11 cellular contexts compared by ENCODE assay signal in genomic region chr12:93166891-93167307, GRCh38.
DNase-seq lines count a peak whose midpoint lies in the region; ATAC-seq, FAIRE-seq and TF ChIP-seq lines count a peak whose summit lies in the region.
"Had no signal": no experiment of that assay in that cellular context is flagged by ENCODE, and none has a peak within 500 bp of the region (broad histone marks: within the 10 kb centered on the region; RNA-seq: fewer than 3 reads in every experiment).

No MANE protein-coding gene starts in this region.

- H3K27me3 ChIP-seq in neutrophil (no peaks in the 10 kb centered on the region), lower lobe of right lung (ENCODE audit: low read depth) (no peaks in the 10 kb centered on the region)
- H3K27me3 ChIP-seq: SJSA1 had no signal

- ATAC-seq in GM19025 (IDR thresholded peaks at IDR 0.05; ENCODE audit: low read depth, unreplicated experiment), result peak; percentile 58
- peak; percentile 73 for ATAC-seq in HG02610 (IDR thresholded peaks at IDR 0.05; ENCODE audit: unreplicated experiment)
- peak; percentile 71 for ATAC-seq in HG03521 (IDR thresholded peaks at IDR 0.05; ENCODE audit: unreplicated experiment)
- ATAC-seq in lower lobe of right lung, result no peak

- DNase-seq in lower lobe of right lung (no peak), COLO829 (ENCODE audit: low spot score) (no peak), head of caudate nucleus (no peak), H54 (ENCODE audit: insufficient read length, low spot score) (no peak)
- DNase-seq: NCI-H1048 had no signal

- no peak for TF ChIP-seq POLR2A in H54 (IDR thresholded peaks at IDR 0.05; ENCODE audit: low read depth, low read length)

- no peaks in the 10 kb centered on the region for H3K36me3 ChIP-seq in neutrophil
- H3K36me3 ChIP-seq in lower lobe of right lung, result no peaks in the 10 kb centered on the region
- H3K36me3 ChIP-seq: SJSA1 had no signal

- peaks cover 11 to 19% of the 10 kb centered on the region in 2 experiments for H3K4me1 ChIP-seq in neutrophil (ENCODE audit: control insufficient read depth in 1 of 2, insufficient read depth in 1 of 2, low read depth in 1 of 2, low read length in 1 of 2)
- H3K4me1 ChIP-seq in lower lobe of right lung, result peaks cover 7% of the 10 kb centered on the region
- H3K4me1 ChIP-seq: SJSA1 had no signal

- no peak for FAIRE-seq in H54 (lab: Jason Lieb, UNC)
- FAIRE-seq: bronchial epithelial cell had no signal

- TF ChIP-seq CTCF in neutrophil (IDR thresholded peaks at IDR 0.05) (no peak), lower lobe of right lung (IDR thresholded peaks at IDR 0.05) (no peak)

- intact Hi-C loops in lower lobe of right lung (cut with DNase I) (no loop called here), head of caudate nucleus (cut with DNase I) (no loop called here)

- H3K4me3 ChIP-seq in neutrophil (ENCODE audit: low read depth in 1 of 2, low read length in 1 of 2) (no peak overlapping the region), lower lobe of right lung (no peak overlapping the region)
- H3K4me3 ChIP-seq: SJSA1 had no signal

- H3K27ac ChIP-seq in neutrophil, result peak overlapping the region; percentile 21
- no peak overlapping the region for H3K27ac ChIP-seq in lower lobe of right lung
- H3K27ac ChIP-seq: SJSA1 had no signal

- H3K9me3 ChIP-seq in neutrophil (no peaks in the 10 kb centered on the region), lower lobe of right lung (no peaks in the 10 kb centered on the region)
- H3K9me3 ChIP-seq: SJSA1 had no signal

Comparison
In these comparisons a context has a peak if more than half of its experiments do, and no peak if none do; other contexts are left out.
1. ATAC-seq: peak in GM19025 (single experiment), HG02610 (single experiment) and HG03521 (single experiment); none in lower lobe of right lung (0 of 2).